Comparison of ENCODE assay signal across 28 cellular contexts in the genomic region with DNA sequence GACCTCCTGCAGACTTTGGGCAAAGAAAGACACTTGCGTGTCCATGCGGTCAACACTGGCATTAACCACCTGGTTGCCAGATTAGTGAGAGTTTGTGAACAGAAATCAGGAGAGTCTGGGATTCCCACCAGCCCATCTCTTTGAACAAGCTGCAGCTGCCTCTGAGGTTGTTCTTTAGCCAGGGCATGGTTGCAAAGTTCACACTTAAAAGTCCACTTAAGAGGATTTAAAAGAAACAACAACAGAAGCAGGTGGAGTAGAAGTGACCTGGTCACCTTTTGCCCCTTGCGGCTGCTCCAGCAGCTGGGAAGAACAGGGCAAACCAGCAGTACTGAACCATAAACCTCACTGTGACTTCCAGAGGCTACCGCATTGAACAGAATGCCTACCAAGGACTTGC.
"Had no signal": no experiment of that assay in that cellular context is flagged by ENCODE, and none has a peak within 500 bp of the region (broad histone marks: within the 10 kb centered on the region; RNA-seq: fewer than 3 reads in every experiment).

No MANE protein-coding gene starts in this region.

- H3K4me3 Mint-ChIP-seq: activated CD4-positive, alpha-beta memory T cell treated with anti-CD3 and anti-CD28 coated beads for 36 hours; activated CD4-positive, alpha-beta T cell treated with anti-CD3 and anti-CD28 coated beads, Interleukin-2, amount 10 ng/mL, durations not matched to agents 7 days and 5 days; activated naive CD4-positive, alpha-beta T cell treated with anti-CD3 and anti-CD28 coated beads, Interleukin-2, amount 10 ng/mL, durations not matched to agents 7 days and 5 days; activated naive CD8-positive, alpha-beta T cell treated with anti-CD3 and anti-CD28 coated beads for 36 hours had no signal

- H3K36me3 Mint-ChIP-seq: activated CD4-positive, alpha-beta memory T cell treated with anti-CD3 and anti-CD28 coated beads for 36 hours; activated naive CD4-positive, alpha-beta T cell treated with anti-CD3 and anti-CD28 coated beads, Interleukin-2, amount 10 ng/mL, durations not matched to agents 7 days and 5 days; activated naive CD8-positive, alpha-beta T cell treated with anti-CD3 and anti-CD28 coated beads for 36 hours had no signal

- H3K4me1 Mint-ChIP-seq: activated CD4-positive, alpha-beta T cell treated with anti-CD3 and anti-CD28 coated beads, Interleukin-2, amount 10 ng/mL, durations not matched to agents 7 days and 5 days; activated naive CD4-positive, alpha-beta T cell treated with anti-CD3 and anti-CD28 coated beads, Interleukin-2, amount 10 ng/mL, durations not matched to agents 7 days and 5 days had no signal

- H3K4me3 ChIP-seq: MG63 had no signal

- H3K27me3 ChIP-seq: brain microvascular endothelial cell had no signal

- DNase-seq: activated CD4-positive, alpha-beta memory T cell treated with anti-CD3 and anti-CD28 coated beads for 36 hours; activated CD4-positive, alpha-beta T cell treated with anti-CD3 and anti-CD28 coated beads, Interleukin-2, amount 10 ng/mL, durations not matched to agents 7 days and 5 days; activated CD4-positive, CD25-positive, alpha-beta regulatory T cell; activated CD8-positive, alpha-beta memory T cell treated with anti-CD3 and anti-CD28 coated beads for 24 hours; activated gamma-delta T cell treated with Interleukin-2 at 50 U/mL for 16 hours; activated naive CD4-positive, alpha-beta T cell treated with anti-CD3 and anti-CD28 coated beads, Interleukin-2, amount 10 ng/mL, durations not matched to agents 7 days and 5 days; activated naive CD8-positive, alpha-beta T cell treated with anti-CD3 and anti-CD28 coated beads for 36 hours; activated T-cell treated with anti-CD3 and anti-CD28 coated beads, Interleukin-2, amount 50 U/mL, for 48 hours; brain microvascular endothelial cell; MG63; MV-4-11; NCI-H1092 treated with DMSO at 0.1 percent for 48 hours; NCI-H1417 treated with DMSO at 0.1 percent for 48 hours; NCI-H1694; NCI-H2029 treated with DMSO at 0.1 percent for 48 hours; NCI-H345; NCI-H510A treated with DMSO at 0.1 percent for 48 hours; NCI-H69; NK-92 treated with Interleukin-12 subunit alpha and Interleukin-12 subunit beta, amount 100 ng/mL, for 24 hours; OCI-M1; RPMI8226; SK-N-SH; T-helper 1 cell had no signal

- H3K27ac ChIP-seq: brain microvascular endothelial cell, KMS-11, VCaP had no signal

- H3K9me3 ChIP-seq: SK-N-SH had no signal

- H3K36me3 ChIP-seq: brain microvascular endothelial cell, MG63 had no signal

- H3K27me3 Mint-ChIP-seq: activated CD4-positive, alpha-beta T cell treated with anti-CD3 and anti-CD28 coated beads, Interleukin-2, amount 10 ng/mL, durations not matched to agents 7 days and 5 days had no signal

- H3K27ac Mint-ChIP-seq: activated CD4-positive, alpha-beta memory T cell treated with anti-CD3 and anti-CD28 coated beads for 36 hours; activated CD4-positive, alpha-beta T cell treated with anti-CD3 and anti-CD28 coated beads, Interleukin-2, amount 10 ng/mL, durations not matched to agents 7 days and 5 days; activated naive CD4-positive, alpha-beta T cell treated with anti-CD3 and anti-CD28 coated beads, Interleukin-2, amount 10 ng/mL, durations not matched to agents 7 days and 5 days; activated naive CD8-positive, alpha-beta T cell treated with anti-CD3 and anti-CD28 coated beads for 36 hours; activated T-helper 2 cell treated with anti-CD3 and anti-CD28 coated beads, Interferon-gamma antibody, Interleukin-2, Interleukin-4, amounts not matched to agents 10 μg/mL and 5 μg/mL and 100 μg/mL, durations not matched to agents 14 hours and 24 hours and 36 hours had no signal

- ATAC-seq: Panc1, Right ventricle myocardium inferior had no signal
